ENCODE assay signal across 27 cellular contexts in genomic region chr11:28268925-28269324, GRCh38.
"Had no signal": no experiment of that assay in that cellular context is flagged by ENCODE, and none has a peak within 500 bp of the region (broad histone marks: within the 10 kb centered on the region; RNA-seq: fewer than 3 reads in every experiment).

No MANE protein-coding gene starts in this region.

- FAIRE-seq: small intestine, urothelium cell line had no signal

- H3K9me3 ChIP-seq: neutrophil, pancreas, prostate gland, right lobe of liver, sigmoid colon, stomach, thoracic aorta, thyroid gland, tibial nerve, upper lobe of left lung, vagina had no signal

- H3K36me3 ChIP-seq: neutrophil, pancreas, prostate gland, right lobe of liver, sigmoid colon, stomach, thoracic aorta, thyroid gland, upper lobe of left lung, vagina had no signal

- H3K27me3 ChIP-seq: neutrophil, pancreas, right lobe of liver, sigmoid colon, stomach, thyroid gland, tibial nerve, upper lobe of left lung, vagina had no signal

- H3K4me3 Mint-ChIP-seq: natural killer cell treated with Interleukin-12 subunit alpha and Interleukin-12 subunit beta and Interleukin-15 and Interleukin-18, amount 100 ng/mL, for 72 hours; nephron progenitor cell; neural crest cell; stimulated activated effector memory CD8-positive, alpha-beta T cell treated with anti-CD3 and anti-CD28 coated beads, Interleukin-12 subunit alpha, Interleukin-12 subunit beta, amount 100 ng/mL, for 72 hours; stimulated activated naive B cell treated with anti-CD40 and anti-IgM and Interleukin-4, amounts not matched to agents 10 μg/mL and 1 μg/mL and 100 μg/mL, for 72 hours; stimulated activated naive CD8-positive, alpha-beta T cell treated with anti-CD3 and anti-CD28 coated beads, Interleukin-15, Interleukin-2, amounts not matched to agents 100 ng/mL and 50 ng/mL, for 24 hours had no signal

- H3K4me3 ChIP-seq: pancreas, prostate gland, right lobe of liver, sigmoid colon, stomach, thoracic aorta, thyroid gland, tibial nerve, upper lobe of left lung, vagina had no signal

- H3K27me3 Mint-ChIP-seq: natural killer cell treated with Interleukin-12 subunit alpha and Interleukin-12 subunit beta and Interleukin-15 and Interleukin-18, amount 100 ng/mL, for 72 hours; stimulated activated naive B cell treated with anti-CD40 and anti-IgM and Interleukin-4, amounts not matched to agents 10 μg/mL and 1 μg/mL and 100 μg/mL, for 72 hours; stimulated activated naive CD8-positive, alpha-beta T cell treated with anti-CD3 and anti-CD28 coated beads, Interleukin-15, Interleukin-2, amounts not matched to agents 100 ng/mL and 50 ng/mL, for 24 hours had no signal

- H3K27ac Mint-ChIP-seq: natural killer cell treated with Interleukin-12 subunit alpha and Interleukin-12 subunit beta and Interleukin-15 and Interleukin-18, amount 100 ng/mL, for 72 hours; nephron progenitor cell; stimulated activated effector memory CD8-positive, alpha-beta T cell treated with anti-CD3 and anti-CD28 coated beads, Interleukin-12 subunit alpha, Interleukin-12 subunit beta, amount 100 ng/mL, for 72 hours; stimulated activated naive B cell treated with anti-CD40 and anti-IgM and Interleukin-4, amounts not matched to agents 10 μg/mL and 1 μg/mL and 100 μg/mL, for 72 hours; stimulated activated naive CD8-positive, alpha-beta T cell treated with anti-CD3 and anti-CD28 coated beads, Interleukin-15, Interleukin-2, amounts not matched to agents 100 ng/mL and 50 ng/mL, for 24 hours had no signal

- H3K4me1 Mint-ChIP-seq: nephron progenitor cell; neural crest cell; stimulated activated effector memory CD8-positive, alpha-beta T cell treated with anti-CD3 and anti-CD28 coated beads, Interleukin-12 subunit alpha, Interleukin-12 subunit beta, amount 100 ng/mL, for 72 hours; stimulated activated naive B cell treated with anti-CD40 and anti-IgM and Interleukin-4, amounts not matched to agents 10 μg/mL and 1 μg/mL and 100 μg/mL, for 72 hours had no signal

- DNase-seq: nephron progenitor cell; nucleus accumbens; pancreas; right cardiac atrium; right lobe of liver; sigmoid colon; small intestine; stimulated activated CD4-positive, alpha-beta T cell treated with anti-CD3 and anti-CD28 coated beads, Interleukin-15, amount 100 ng/mL, for 24 hours; stimulated activated CD4-positive, alpha-beta T cell treated with anti-CD3 and anti-CD28 coated beads, Interleukin-2, amount 100 ng/mL, for 24 hours; stimulated activated CD4-positive, alpha-beta T cell treated with anti-CD3 and anti-CD28 coated beads, Interleukin-2, amount 100 ng/mL, for 48 hours; stimulated activated CD4-positive, alpha-beta T cell treated with anti-CD3 and anti-CD28 coated beads, Interleukin-4, amount 100 ng/mL, for 24 hours; stimulated activated naive B cell treated with anti-CD40 and anti-IgM and Interleukin-4, amounts not matched to agents 10 μg/mL and 1 μg/mL and 100 μg/mL, for 72 hours; stimulated activated naive CD4-positive, alpha-beta T cell treated with Interleukin-2 at 50 U/mL for 16 hours; stomach; trophoblast cell; upper lobe of left lung had no signal

- H3K27ac ChIP-seq: neutrophil, pancreas, prostate gland, right lobe of liver, sigmoid colon, stomach, thoracic aorta, thyroid gland, tibial nerve, upper lobe of left lung, vagina had no signal

- ATAC-seq: natural killer cell treated with Interleukin-12 subunit alpha and Interleukin-12 subunit beta and Interleukin-15 and Interleukin-18, amount 100 ng/mL, for 72 hours; pancreas; right cardiac atrium; right lobe of liver; stimulated activated effector memory CD8-positive, alpha-beta T cell treated with anti-CD3 and anti-CD28 coated beads, Interleukin-12 subunit alpha, Interleukin-12 subunit beta, amount 100 ng/mL, for 72 hours; stimulated activated naive B cell treated with anti-CD40 and anti-IgM and Interleukin-4, amounts not matched to agents 10 μg/mL and 1 μg/mL and 100 μg/mL, for 72 hours had no signal

- H3K4me1 ChIP-seq: pancreas, prostate gland, right lobe of liver, sigmoid colon, stomach, tibial nerve, upper lobe of left lung, vagina had no signal
